1 cellular context compared by ENCODE assay signal in genomic region chr11:130441726-130442125, GRCh38.
TF ChIP-seq lines count a peak whose summit lies in the region.

No MANE protein-coding gene starts in this region.

TF ChIP-seq in IMR-90, 13 proteins besides CTCF, POLR2A, EP300 and RAD21:
- TF ChIP-seq RCOR1 (IDR thresholded peaks at IDR 0.05; ENCODE audit: insufficient replicate concordance, low read length) = no peak
- no peak for TF ChIP-seq MAZ (IDR thresholded peaks at IDR 0.05; ENCODE audit: borderline replicate concordance, low read depth, low read length)
- no peak for TF ChIP-seq NFE2L2 (IDR thresholded peaks at IDR 0.05; ENCODE audit: low read depth, low read length)
- TF ChIP-seq CHD1 (IDR thresholded peaks at IDR 0.05; ENCODE audit: low read depth, low read length) = no peak
- TF ChIP-seq CEBPB (IDR thresholded peaks at IDR 0.05; ENCODE audit: low read depth, low read length) = no peak
- TF ChIP-seq MAFK (IDR thresholded peaks at IDR 0.05; ENCODE audit: low read depth, low read length) = no peak
- TF ChIP-seq BHLHE40 (IDR thresholded peaks at IDR 0.05; ENCODE audit: low read depth, low read length) = no peak
- no peak for TF ChIP-seq USF2 (IDR thresholded peaks at IDR 0.05; ENCODE audit: low read depth, low read length)
- TF ChIP-seq FOS (IDR thresholded peaks at IDR 0.05; ENCODE audit: low read depth, low read length) = no peak
- TF ChIP-seq RFX5 (IDR thresholded peaks at IDR 0.05; ENCODE audit: low read depth, low read length) = no peak
- no peak for TF ChIP-seq MXI1 (IDR thresholded peaks at IDR 0.05; ENCODE audit: borderline replicate concordance, low read depth, low read length)
- TF ChIP-seq, protein P1, sequence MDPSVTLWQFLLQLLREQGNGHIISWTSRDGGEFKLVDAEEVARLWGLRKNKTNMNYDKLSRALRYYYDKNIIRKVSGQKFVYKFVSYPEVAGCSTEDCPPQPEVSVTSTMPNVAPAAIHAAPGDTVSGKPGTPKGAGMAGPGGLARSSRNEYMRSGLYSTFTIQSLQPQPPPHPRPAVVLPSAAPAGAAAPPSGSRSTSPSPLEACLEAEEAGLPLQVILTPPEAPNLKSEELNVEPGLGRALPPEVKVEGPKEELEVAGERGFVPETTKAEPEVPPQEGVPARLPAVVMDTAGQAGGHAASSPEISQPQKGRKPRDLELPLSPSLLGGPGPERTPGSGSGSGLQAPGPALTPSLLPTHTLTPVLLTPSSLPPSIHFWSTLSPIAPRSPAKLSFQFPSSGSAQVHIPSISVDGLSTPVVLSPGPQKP (IDR thresholded peaks at IDR 0.05; ENCODE audit: borderline replicate concordance, low read depth, low read length) = no peak
TF ChIP-seq in IMR-90: peak in this region for 0.
